Comparison of ENCODE assay signal across 23 cellular contexts in genomic region chr17:32660496-32660895, GRCh38.
"Had no signal": no experiment of that assay in that cellular context is flagged by ENCODE, and none has a peak within 500 bp of the region (broad histone marks: within the 10 kb centered on the region; RNA-seq: fewer than 3 reads in every experiment).

No MANE protein-coding gene starts in this region.

- H3K4me1 ChIP-seq: foreskin keratinocyte, left lung, parathyroid adenoma, right lobe of liver had no signal

- H3K9me3 ChIP-seq: heart right ventricle, left lung, mucosa of descending colon, neutrophil, right lobe of liver, thoracic aorta, tibial nerve, upper lobe of left lung had no signal

- H3K4me3 ChIP-seq: heart right ventricle, left lung, mucosa of descending colon, right lobe of liver, smooth muscle cell, thoracic aorta, tibial nerve, upper lobe of left lung had no signal

- H3K36me3 ChIP-seq: left lung, neutrophil, right lobe of liver had no signal

- H3K27ac ChIP-seq: foreskin keratinocyte, heart right ventricle, left lung, neutrophil, parathyroid adenoma, right lobe of liver, thoracic aorta, tibial nerve, upper lobe of left lung had no signal

- H3K4me2 ChIP-seq: smooth muscle cell had no signal

- H3K79me2 ChIP-seq: parathyroid adenoma had no signal

- H3K27me3 ChIP-seq: foreskin keratinocyte, heart right ventricle, left lung, neutrophil, right lobe of liver, tibial nerve, upper lobe of left lung had no signal

- H3K9ac ChIP-seq: parathyroid adenoma had no signal

- DNase-seq: cortex of kidney; effector CD4-positive, alpha-beta T cell; foreskin keratinocyte; glutamatergic neuron; heart right ventricle; immature natural killer cell; left lung; mesenchymal stem cell; mucosa of descending colon; naive B cell; right lobe of liver; stimulated activated CD4-positive, alpha-beta T cell treated with anti-CD3 and anti-CD28 coated beads, Interleukin-12 subunit alpha, Interleukin-12 subunit beta, amount 100 ng/mL, for 4 hours; stimulated activated CD4-positive, alpha-beta T cell treated with anti-CD3 and anti-CD28 coated beads, Interleukin-1b, Interleukin-23, amount 100 ng/mL, for 48 hours; stimulated activated CD4-positive, alpha-beta T cell treated with anti-CD3 and anti-CD28 coated beads, Interleukin-4, amount 100 ng/mL, for 1 hour; stimulated activated CD8-positive, alpha-beta memory T cell treated with anti-CD3 and anti-CD28 coated beads, Interleukin-4, amount 100 ng/mL, for 48 hours; stimulated activated naive CD4-positive, alpha-beta T cell; stimulated activated naive CD8-positive, alpha-beta T cell treated with anti-CD3 and anti-CD28 coated beads, Interleukin-15, amount 100 ng/mL, for 72 hours; upper lobe of left lung had no signal
